In genomic region chr4:136557396-136557795, GRCh38 we compare ENCODE assay signal across 11 cellular contexts.
"Had no signal": no experiment of that assay in that cellular context is flagged by ENCODE, and none has a peak within 500 bp of the region (broad histone marks: within the 10 kb centered on the region; RNA-seq: fewer than 3 reads in every experiment).

No MANE protein-coding gene starts in this region.

- H2AFZ ChIP-seq: GM23248, GM23338 had no signal

- H3K9me3 ChIP-seq: HAP-1 had no signal

- H3K27ac ChIP-seq: GM23248 had no signal

- H3K4me2 ChIP-seq: GM23338 had no signal

- H3K4me3 ChIP-seq: GM23248, GM23338, HAP-1 had no signal

- FAIRE-seq: H1, H54 had no signal

- H3K9ac ChIP-seq: GM23248 had no signal

- ATAC-seq: GM23338, HCT116 had no signal

- H3K36me3 ChIP-seq: HAP-1 had no signal

- DNase-seq: GM23248, GOT3, H7, H9, HCEC 1CT, HFFc6 had no signal
